In the genomic region with DNA sequence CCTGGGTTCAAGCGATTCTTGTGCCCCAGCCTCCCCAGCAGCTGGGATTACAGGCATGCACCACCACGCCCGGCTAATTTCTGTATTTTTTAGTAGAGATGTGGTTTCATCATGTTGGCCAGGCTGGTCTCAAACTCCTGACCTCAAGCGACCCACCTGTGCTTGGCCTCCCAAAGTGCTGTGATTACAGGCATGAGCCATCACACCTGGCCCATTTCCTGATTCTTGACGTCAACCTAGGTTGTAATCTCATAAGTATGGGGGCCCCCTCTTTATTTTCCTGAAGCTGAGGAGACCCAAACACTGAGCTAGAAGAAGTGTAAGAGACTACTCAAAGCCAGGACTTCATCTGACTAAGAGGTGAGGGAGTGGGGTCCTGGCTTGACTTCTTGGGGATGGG, we compare ENCODE assay signal across 17 cellular contexts.
"Had no signal": no experiment of that assay in that cellular context is flagged by ENCODE, and none has a peak within 500 bp of the region (broad histone marks: within the 10 kb centered on the region; RNA-seq: fewer than 3 reads in every experiment).

No MANE protein-coding gene starts in this region.

- DNase-seq: activated CD4-positive, alpha-beta T cell treated with anti-CD3 and anti-CD28 coated beads for 4 hours; activated CD8-positive, alpha-beta memory T cell treated with anti-CD3 and anti-CD28 coated beads for 24 hours; activated naive CD4-positive, alpha-beta T cell treated with Interleukin-2 at 50 U/mL for 16 hours; caudate nucleus; colonic mucosa; effector CD4-positive, alpha-beta T cell; foreskin keratinocyte; islet precursor cell; left lung; mesendoderm; retina; stimulated activated CD4-positive, alpha-beta T cell treated with anti-CD3 and anti-CD28 coated beads, Interleukin-1b, Interleukin-23, amount 100 ng/mL, for 48 hours; stimulated activated naive CD4-positive, alpha-beta T cell treated with Interleukin-2 at 50 U/mL for 16 hours had no signal

- H3K4me3 Mint-ChIP-seq: type B pancreatic cell had no signal

- H2AFZ ChIP-seq: parathyroid adenoma had no signal

- H3K9me3 ChIP-seq: colonic mucosa, left lung, suprapubic skin had no signal

- H3K9ac ChIP-seq: parathyroid adenoma had no signal

- H3K27ac Mint-ChIP-seq: type B pancreatic cell had no signal

- H3K27me3 Mint-ChIP-seq: type B pancreatic cell had no signal

- H3K36me3 ChIP-seq: colonic mucosa, left lung, suprapubic skin had no signal

- ATAC-seq: foreskin keratinocyte, left lung had no signal

- H3K4me3 ChIP-seq: colonic mucosa, left lung, suprapubic skin had no signal

- H3K27me3 ChIP-seq: colonic mucosa, foreskin keratinocyte, left lung, suprapubic skin had no signal

- H3K9me3 Mint-ChIP-seq: type B pancreatic cell had no signal

- H3K27ac ChIP-seq: colonic mucosa, foreskin keratinocyte, parathyroid adenoma, suprapubic skin, VCaP had no signal

- H3K4me1 ChIP-seq: foreskin keratinocyte, parathyroid adenoma had no signal
